8 cellular contexts compared by ENCODE assay signal in the genomic region with DNA sequence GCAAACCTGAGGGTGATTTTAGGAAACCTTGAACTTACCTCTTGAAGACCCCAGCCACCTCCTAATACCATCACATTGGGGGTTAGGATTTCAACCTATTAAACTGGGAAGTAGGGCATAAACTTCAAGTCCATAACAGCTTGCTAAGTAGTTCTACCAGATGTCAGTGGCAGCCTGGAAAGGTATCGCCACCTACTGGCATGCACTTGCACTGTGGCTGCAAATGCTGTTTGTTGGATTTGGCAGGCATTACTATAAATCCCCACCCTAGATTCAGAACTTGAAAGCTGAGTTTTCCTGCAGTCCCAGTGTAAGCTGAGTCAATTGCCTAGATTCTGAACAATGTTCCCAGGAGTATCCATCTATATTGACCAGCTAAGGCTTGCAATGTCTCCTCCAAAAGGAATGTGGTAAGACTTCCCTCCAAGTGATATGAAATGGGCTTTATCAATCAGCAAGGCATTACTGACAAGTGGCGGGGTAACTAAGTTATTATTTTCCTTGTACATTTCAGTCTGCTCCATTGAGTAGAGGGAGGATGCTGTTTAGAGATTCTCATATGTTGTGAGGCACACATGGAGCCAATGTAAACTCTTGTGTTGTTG.
DNase-seq lines count a peak whose midpoint lies in the region; ATAC-seq and TF ChIP-seq lines count a peak whose summit lies in the region.

No MANE protein-coding gene starts in this region.

- 43 to 60% methylated on average over 1 to 2 of the region's 2 CpGs for WGBS in endodermal cell (ENCODE audit: insufficient coverage in 1 of 2, insufficient read length in 1 of 2), 2 experiments

- H3K9me3 ChIP-seq in endodermal cell (ENCODE audit: control insufficient read depth, low read length) = peaks cover 12% of the 10 kb centered on the region

- no peaks in the 10 kb centered on the region for H3K4me1 ChIP-seq in endodermal cell (ENCODE audit: control insufficient read depth, insufficient read depth, low read length)

- peaks cover 4% of the 10 kb centered on the region for H3K9me3 Mint-ChIP-seq in activated CD8-positive, alpha-beta T cell treated with anti-CD3 and anti-CD28 coated beads for 36 hours
- H3K9me3 Mint-ChIP-seq in endodermal cell (peaks cover 10% of the 10 kb centered on the region), natural killer cell (no peaks in the 10 kb centered on the region)

- ATAC-seq in activated CD8-positive, alpha-beta T cell treated with anti-CD3 and anti-CD28 coated beads for 36 hours = peak; percentile 69
- peak; percentile 77 to 87 (median 84) for ATAC-seq in natural killer cell

- TF ChIP-seq CTCF in BJ (IDR thresholded peaks at IDR 0.05; ENCODE audit: insufficient read depth, low read depth, low read length) (peak; percentile 89), GM20000 (IDR thresholded peaks at IDR 0.05; ENCODE audit: extremely low read depth, missing control alignments) (peak; percentile 76), endodermal cell (conservative IDR thresholded peaks at IDR 0.05) (peak; percentile 89), natural killer cell (IDR thresholded peaks at IDR 0.05) (peak; percentile 95)
- TF ChIP-seq CTCF in activated CD8-positive, alpha-beta T cell treated with anti-CD3 and anti-CD28 coated beads for 36 hours (IDR thresholded peaks at IDR 0.05) = peak; percentile 80

- H3K9ac ChIP-seq in endodermal cell (ENCODE audit: extremely low read depth, low read length, poor library complexity, severe bottlenecking) = no peak overlapping the region

- H3K27ac Mint-ChIP-seq in activated CD8-positive, alpha-beta T cell treated with anti-CD3 and anti-CD28 coated beads for 36 hours = no peak overlapping the region
- H3K27ac Mint-ChIP-seq in endodermal cell = no peak overlapping the region
- H3K27ac Mint-ChIP-seq in natural killer cell = peak overlapping the region in 1 of 2 donors; percentile 9

- H3K27me3 Mint-ChIP-seq in activated CD8-positive, alpha-beta T cell treated with anti-CD3 and anti-CD28 coated beads for 36 hours = peaks cover 1% of the 10 kb centered on the region
- no peaks in the 10 kb centered on the region for H3K27me3 Mint-ChIP-seq in endodermal cell (ENCODE audit: insufficient read depth)
- H3K27me3 Mint-ChIP-seq in natural killer cell (ENCODE audit: low read depth in 2 of 2) = no peaks in the 10 kb centered on the region

- H3K27ac ChIP-seq in endodermal cell (ENCODE audit: low read depth, low read length) = no peak overlapping the region

- no peak for DNase-seq in BJ (ENCODE audit: low read depth)
- peak; percentile 18 for DNase-seq in GM20000 (ENCODE audit: low spot score)
- DNase-seq in NCI-H446 treated with DMSO at 0.1 percent for 48 hours (lab: John Stamatoyannopoulos, UW) = peak; percentile 52
- DNase-seq in activated CD8-positive, alpha-beta T cell treated with anti-CD3 and anti-CD28 coated beads for 36 hours = peak; percentile 81
- DNase-seq in endodermal cell = peak; percentile 87
- DNase-seq in natural killer cell = peak; percentile 52
- DNase-seq in superior temporal gyrus (ENCODE audit: extremely low spot score) = peak; percentile 87
- DNase-seq in OCI-M2 (lab: John Stamatoyannopoulos, UW; ENCODE audit: unreplicated experiment) = no peak

- H3K4me3 Mint-ChIP-seq in activated CD8-positive, alpha-beta T cell treated with anti-CD3 and anti-CD28 coated beads for 36 hours = no peak overlapping the region
- H3K4me3 Mint-ChIP-seq in endodermal cell = no peak overlapping the region
- H3K4me3 Mint-ChIP-seq in natural killer cell = no peak overlapping the region

- POLR2A ChIA-PET in BJ (lab: Charles Lee) = no interaction called here
- POLR2A ChIA-PET in activated CD8-positive, alpha-beta T cell treated with anti-CD3 and anti-CD28 coated beads for 36 hours (lab: Charles Lee) = interaction anchor here (1.0 kb wide), 1 partner anchor 177 kb away, joined by 4 read pairs; no protein-coding TSS in a partner anchor

- H3K4me1 Mint-ChIP-seq in activated CD8-positive, alpha-beta T cell treated with anti-CD3 and anti-CD28 coated beads for 36 hours (ENCODE audit: low read depth) = peaks cover 4% of the 10 kb centered on the region
- peaks cover 4% of the 10 kb centered on the region for H3K4me1 Mint-ChIP-seq in endodermal cell
- peaks cover 11 to 18% of the 10 kb centered on the region in 2 donors for H3K4me1 Mint-ChIP-seq in natural killer cell

- H3K27me3 ChIP-seq in BJ (ENCODE audit: control insufficient read depth, insufficient read depth, low read length) (no peaks in the 10 kb centered on the region), endodermal cell (ENCODE audit: control insufficient read depth, insufficient read depth, low read length, poor library complexity, severe bottlenecking) (no peaks in the 10 kb centered on the region)

- CTCF ChIA-PET in BJ (lab: Yijun Ruan, JAX) = interaction anchor here (0.6 to 2.9 kb wide), 33 partner anchors 9 to 413 kb away, joined by 3 to 17 read pairs (median 3); no protein-coding TSS in a partner anchor
- CTCF ChIA-PET in activated CD8-positive, alpha-beta T cell treated with anti-CD3 and anti-CD28 coated beads for 36 hours (lab: Charles Lee) = interaction anchor here (0.6 to 3.9 kb wide), 89 partner anchors 9 to 390 kb away, joined by 3 to 39 read pairs (median 4); no protein-coding TSS in a partner anchor

- intact Hi-C loops in activated CD8-positive, alpha-beta T cell treated with anti-CD3 and anti-CD28 coated beads for 36 hours (cut with micrococcal nuclease) = loop anchor here (5.0 kb wide), 1 partner anchor 351 kb away; no protein-coding TSS in a partner anchor
- intact Hi-C loops in natural killer cell (cut with micrococcal nuclease) = loop anchor here (1.0 to 5.0 kb wide), 5 partner anchors 130 to 356 kb away; no protein-coding TSS in a partner anchor

- H3K36me3 Mint-ChIP-seq in activated CD8-positive, alpha-beta T cell treated with anti-CD3 and anti-CD28 coated beads for 36 hours (ENCODE audit: low read depth) = no peaks in the 10 kb centered on the region
- no peaks in the 10 kb centered on the region for H3K36me3 Mint-ChIP-seq in endodermal cell (ENCODE audit: low read depth)
- H3K36me3 Mint-ChIP-seq in natural killer cell = peaks cover 6% of the 10 kb centered on the region

- no peak overlapping the region for H3K4me3 ChIP-seq in BJ (ENCODE audit: low read depth, low read length)
- H3K4me3 ChIP-seq in endodermal cell (ENCODE audit: low read length) = no peak overlapping the region

- H3K36me3 ChIP-seq in BJ (ENCODE audit: control insufficient read depth, insufficient read depth, low read length) (no peaks in the 10 kb centered on the region), endodermal cell (ENCODE audit: control insufficient read depth, insufficient read depth, low read length) (no peaks in the 10 kb centered on the region)

Comparison
In these comparisons a context has a peak if more than half of its experiments do, and no peak if none do; other contexts are left out.
1. DNase-seq: peak in GM20000 (single experiment), NCI-H446 treated with DMSO at 0.1 percent for 48 hours (single experiment), activated CD8-positive, alpha-beta T cell treated with anti-CD3 and anti-CD28 coated beads for 36 hours (single experiment), endodermal cell (single experiment), natural killer cell (single experiment) and superior temporal gyrus (single experiment); none in BJ (single experiment) and OCI-M2 (single experiment).
2. Peak in every context shown above with its lines, with median percentiles within 50 percentile points of each other: CTCF ChIP-seq.